ENCODE assay signal across 15 cellular contexts in the genomic region with DNA sequence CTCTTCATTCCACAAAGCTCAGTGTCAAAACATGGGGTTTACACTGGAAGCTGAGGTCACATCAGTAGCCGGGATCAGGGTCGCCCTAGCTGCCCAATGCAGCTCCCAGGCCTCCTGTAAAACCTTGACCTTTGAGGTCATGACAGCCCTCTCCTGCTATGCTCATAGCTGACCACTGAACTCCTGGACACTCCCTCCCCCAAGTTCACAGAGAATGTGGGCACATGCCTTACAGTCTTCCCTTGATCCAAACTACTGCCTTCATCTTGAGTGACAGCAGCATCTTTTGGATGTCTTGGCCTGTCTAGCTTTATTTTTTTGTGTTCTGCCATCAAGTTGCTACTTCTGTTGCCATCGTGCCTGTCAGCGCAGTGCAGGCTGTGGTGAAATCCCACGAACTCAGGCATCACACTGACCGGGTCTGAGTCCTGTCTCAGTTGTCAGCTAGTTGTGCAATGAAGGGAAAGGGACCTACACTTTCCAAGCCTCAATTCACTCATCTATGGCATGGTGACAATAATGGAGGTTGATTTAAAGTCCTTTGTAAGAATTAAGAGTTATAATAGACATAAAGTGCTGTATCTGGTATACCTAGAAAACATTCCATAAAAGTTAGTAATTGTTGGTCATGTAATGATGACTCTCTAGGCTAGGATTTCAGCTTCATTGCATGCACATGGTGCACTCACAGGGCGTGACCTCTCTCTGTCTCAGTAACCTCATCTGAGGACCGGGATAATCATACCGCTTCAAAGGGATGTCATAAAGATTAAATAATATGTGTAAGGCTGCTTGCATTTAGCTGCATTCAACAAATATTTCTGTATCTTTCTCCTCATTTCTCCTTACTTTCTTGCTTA. TPM values are rescaled to one million over a fixed set of nuclear protein-coding genes. Genes with fewer than 3 reads are reported as not detected.
DNase-seq lines count a peak whose midpoint lies in the region; ATAC-seq, FAIRE-seq and TF ChIP-seq lines count a peak whose summit lies in the region.
"Had no signal": no experiment of that assay in that cellular context is flagged by ENCODE, and none has a peak within 500 bp of the region (broad histone marks: within the 10 kb centered on the region; RNA-seq: fewer than 3 reads in every experiment).

No MANE protein-coding gene starts in this region.

- peak overlapping the region; percentile 19 for H3K27ac Mint-ChIP-seq in activated B cell treated with CpG ODN at 0.5 μM for 24 hours
- H3K27ac Mint-ChIP-seq: activated naive CD4-positive, alpha-beta T cell treated with anti-CD3 and anti-CD28 coated beads, Interleukin-2, amount 50 U/mL, for 72 hours; stimulated activated naive CD8-positive, alpha-beta T cell treated with anti-CD3 and anti-CD28 coated beads, Interleukin-15, amount 100 ng/mL, for 72 hours; WTC11 had no signal

- CTCF ChIA-PET in activated B cell treated with CpG ODN at 0.5 μM for 24 hours (lab: Charles Lee) = no interaction called here

- POLR2A ChIA-PET in activated B cell treated with CpG ODN at 0.5 μM for 24 hours (lab: Charles Lee) = interaction anchor here (0.6 to 3.8 kb wide), 5 partner anchors 15 to 323 kb away, joined by 3 to 23 read pairs (median 4); partner anchors contain the start of gene ALOX5AP

- H3K9me1 ChIP-seq in keratinocyte (ENCODE audit: control insufficient read depth, extremely low read depth, insufficient read depth, low read length) = no peaks in the 10 kb centered on the region

- no peaks in the 10 kb centered on the region for H3K9me3 Mint-ChIP-seq in activated B cell treated with CpG ODN at 0.5 μM for 24 hours
- H3K9me3 Mint-ChIP-seq: stimulated activated naive CD8-positive, alpha-beta T cell treated with anti-CD3 and anti-CD28 coated beads, Interleukin-15, amount 100 ng/mL, for 72 hours; WTC11 had no signal

- H3K36me3 ChIP-seq in keratinocyte (ENCODE audit: control insufficient read depth in 2 of 2, extremely low read depth in 1 of 2, insufficient read depth in 2 of 2, low read length in 2 of 2) (no peaks in the 10 kb centered on the region), heart right ventricle (no peaks in the 10 kb centered on the region)

- DNase-seq in AG10803 (ENCODE audit: low read depth) (peak; percentile 90), HS-27A (ENCODE audit: low read depth) (peak; percentile 63), activated B cell treated with CpG ODN at 0.5 μM for 24 hours (no peak), keratinocyte (ENCODE audit: low read depth, low spot score) (no peak), NCI-H526 treated with DMSO at 0.1 percent for 48 hours (lab: John Stamatoyannopoulos, UW) (no peak), heart right ventricle (no peak), dermis blood vessel endothelial cell (no peak)
- DNase-seq: mesendoderm; NCI-H69; stimulated activated CD4-positive, alpha-beta T cell treated with anti-CD3 and anti-CD28 coated beads, Interleukin-12 subunit alpha, Interleukin-12 subunit beta, amount 100 ng/mL, for 4 hours; stimulated activated naive CD8-positive, alpha-beta T cell treated with anti-CD3 and anti-CD28 coated beads, Interleukin-15, amount 100 ng/mL, for 72 hours had no signal

- no peaks in the 10 kb centered on the region for H3K36me3 Mint-ChIP-seq in activated B cell treated with CpG ODN at 0.5 μM for 24 hours (ENCODE audit: low read depth)
- H3K36me3 Mint-ChIP-seq: activated naive CD4-positive, alpha-beta T cell treated with anti-CD3 and anti-CD28 coated beads, Interleukin-2, amount 50 U/mL, for 72 hours; WTC11 had no signal

- peak overlapping the region; percentile 26 for H3K27ac ChIP-seq in keratinocyte (ENCODE audit: control insufficient read depth, insufficient read depth, low read length)
- no peak overlapping the region for H3K27ac ChIP-seq in heart right ventricle

- ATAC-seq in activated B cell treated with CpG ODN at 0.5 μM for 24 hours (ENCODE audit: low read depth) (peak; percentile 54), heart right ventricle (no peak), HG02973 (IDR thresholded peaks at IDR 0.05; ENCODE audit: unreplicated experiment) (no peak)
- ATAC-seq: activated naive CD4-positive, alpha-beta T cell treated with anti-CD3 and anti-CD28 coated beads, Interleukin-2, amount 50 U/mL, for 72 hours; stimulated activated naive CD8-positive, alpha-beta T cell treated with anti-CD3 and anti-CD28 coated beads, Interleukin-15, amount 100 ng/mL, for 72 hours; WTC11 had no signal

- H3K9ac ChIP-seq in keratinocyte (ENCODE audit: control insufficient read depth, extremely low read depth, insufficient read depth, low read length) = no peak overlapping the region

- H3K4me1 ChIP-seq in keratinocyte (ENCODE audit: control insufficient read depth, extremely low read depth, insufficient read depth, low read length) = peaks cover 12% of the 10 kb centered on the region
- peaks cover 6 to 69% (median 15%) of the 10 kb centered on the region in 9 donors for H3K4me1 ChIP-seq in heart right ventricle

- H3K27me3 Mint-ChIP-seq in activated B cell treated with CpG ODN at 0.5 μM for 24 hours = no peaks in the 10 kb centered on the region
- H3K27me3 Mint-ChIP-seq: stimulated activated naive CD8-positive, alpha-beta T cell treated with anti-CD3 and anti-CD28 coated beads, Interleukin-15, amount 100 ng/mL, for 72 hours had no signal

- peak overlapping the region; percentile 2 for H3K4me3 Mint-ChIP-seq in activated B cell treated with CpG ODN at 0.5 μM for 24 hours
- H3K4me3 Mint-ChIP-seq: stimulated activated naive CD8-positive, alpha-beta T cell treated with anti-CD3 and anti-CD28 coated beads, Interleukin-15, amount 100 ng/mL, for 72 hours; WTC11 had no signal

- peak overlapping the region; percentile 27 for H3K4me2 ChIP-seq in keratinocyte (ENCODE audit: control insufficient read depth, extremely low read depth, insufficient read depth, low read depth, low read length)

- H3K4me3 ChIP-seq in AG10803 (ENCODE audit: low read length) (no peak overlapping the region), keratinocyte (ENCODE audit: control insufficient read depth in 2 of 3, extremely low read depth in 1 of 3, insufficient read depth in 2 of 3, low read depth in 1 of 3, low read length in 3 of 3) (no peak overlapping the region), heart right ventricle (no peak overlapping the region)

- H3K27me3 ChIP-seq in keratinocyte (ENCODE audit: control insufficient read depth, extremely low read depth, insufficient read depth, low read length) (no peaks in the 10 kb centered on the region), heart right ventricle (no peaks in the 10 kb centered on the region)

- H4K20me1 ChIP-seq in keratinocyte (ENCODE audit: control insufficient read depth, extremely low read depth, insufficient read depth, low read length) = no peaks in the 10 kb centered on the region

- TF ChIP-seq CTCF in AG10803 (conservative IDR thresholded peaks at IDR 0.05; ENCODE audit: low read length) = no peak
- TF ChIP-seq CTCF in activated B cell treated with CpG ODN at 0.5 μM for 24 hours (IDR thresholded peaks at IDR 0.05) = no peak
- TF ChIP-seq CTCF in keratinocyte (optimal IDR thresholded peaks at IDR 0.05 in 1 of 3, IDR thresholded peaks at IDR 0.05 in 1 of 3, conservative IDR thresholded peaks at IDR 0.05 in 1 of 3; ENCODE audit: extremely low read depth in 1 of 3, insufficient read depth in 2 of 3, low read length in 3 of 3) = no peak
- TF ChIP-seq CTCF in heart right ventricle (IDR thresholded peaks at IDR 0.05) = no peak

- peak; percentile 73 for FAIRE-seq in keratinocyte (lab: Jason Lieb, UNC)
- FAIRE-seq: endothelial cell of umbilical vein had no signal

- intact Hi-C loops in activated B cell treated with CpG ODN at 0.5 μM for 24 hours (cut with micrococcal nuclease) = no loop called here
- intact Hi-C loops in heart right ventricle (cut with DNase I) = no loop called here

- no peaks in the 10 kb centered on the region for H3K79me2 ChIP-seq in keratinocyte (ENCODE audit: control insufficient read depth, insufficient read depth, low read length)

- dilution Hi-C loops in keratinocyte (cut with MboI; ENCODE audit: extremely low pct_ligation_motif_present, low sequenced_read_pairs) = no loop called here

- 93 to 94% methylated on average over 9 of the region's 9 CpGs for WGBS in heart right ventricle, 2 donors

- H2AFZ ChIP-seq in keratinocyte (ENCODE audit: control insufficient read depth, low read length) = no peak overlapping the region

- peaks cover 54% of the 10 kb centered on the region for H3K4me1 Mint-ChIP-seq in activated B cell treated with CpG ODN at 0.5 μM for 24 hours
- H3K4me1 Mint-ChIP-seq: WTC11 had no signal

- H3K9me3 ChIP-seq in keratinocyte (ENCODE audit: control insufficient read depth, low read depth, low read length) (no peaks in the 10 kb centered on the region), heart right ventricle (no peaks in the 10 kb centered on the region)

RNA-seq across cellular contexts. Expression of gene ALOX5AP, which starts 16.5 kb away (rescaled TPM):
- 59.7 and 66.4 TPM in 2 replicates for total RNA-seq in activated B cell treated with CpG ODN at 0.5 μM for 24 hours
- 0.31 to 0.98 TPM (median 0.62 TPM) in 3 replicates for polyA plus RNA-seq in keratinocyte
- not detected for polyA plus RNA-seq in keratinocyte (2011; ENCODE audit: low read depth)
- 0.45 and 0.96 TPM in 2 replicates for polyA plus RNA-seq in keratinocyte (2011; cell fraction: cytosol; rRNA removed)
- 0.64 and 0.98 TPM in 2 replicates for polyA plus RNA-seq in keratinocyte (2011; cell fraction: nucleus; rRNA removed)
- polyA plus RNA-seq in keratinocyte (2012; ENCODE audit: low replicate concordance) = 0.20 and 0.22 TPM in 2 replicates
- 0.40 to 1.5 TPM in 2 of 3 replicates, not detected in the other for polyA minus RNA-seq in keratinocyte
- not detected for polyA minus RNA-seq in keratinocyte (2011; cell fraction: cytosol; rRNA and poly(A)+ RNA removed)
- not detected in 2 replicates for polyA minus RNA-seq in keratinocyte (2011; cell fraction: nucleus; rRNA and poly(A)+ RNA removed)
- total RNA-seq in heart right ventricle = 10 to 100 TPM in 2 of 10 donors, 1 to 10 TPM in 8; 1.0 to 19.5 (median 4.6) TPM
- 10 to 100 TPM in 1 of 2 donors, under 1 TPM in 1; 0.95 to 14.5 TPM for polyA plus RNA-seq in heart right ventricle
- 0.14 and 0.34 TPM in 2 replicates for total RNA-seq in dermis blood vessel endothelial cell
- total RNA-seq: endothelial cell of umbilical vein, WTC11 had no signal

Comparison
In these comparisons a context has a peak if more than half of its experiments do, and no peak if none do; other contexts are left out.
1. DNase-seq: peak in AG10803 (single experiment) and HS-27A (single experiment); none in activated B cell treated with CpG ODN at 0.5 μM for 24 hours (single experiment), keratinocyte (single experiment), NCI-H526 treated with DMSO at 0.1 percent for 48 hours (single experiment), heart right ventricle (0 of 2) and dermis blood vessel endothelial cell (single experiment).